ENCODE assay signal across 7 cellular contexts in genomic region chr16:20459227-20459626, GRCh38. TPM values are rescaled to one million over a fixed set of nuclear protein-coding genes. Genes with fewer than 3 reads are reported as not detected.
"Had no signal": no experiment of that assay in that cellular context is flagged by ENCODE, and none has a peak within 500 bp of the region (broad histone marks: within the 10 kb centered on the region; RNA-seq: fewer than 3 reads in every experiment).

No MANE protein-coding gene starts in this region.

RNA-seq across cellular contexts. Expression of gene ACSM2A, which starts 7.9 kb away (rescaled TPM):
- total RNA-seq: GM23248, GM23338, H1, H4, H7, H9, HFFc6 had no signal
- polyA plus RNA-seq: GM23248, GM23338, H1 had no signal

RNA-seq across cellular contexts. Expression of gene ACSM5, which starts 49.9 kb away (rescaled TPM):
- total RNA-seq: GM23248, GM23338, H1, H7, H9, HFFc6 had no signal
- polyA plus RNA-seq: GM23248, GM23338, H1 had no signal

RNA-seq across cellular contexts. Expression of gene PDILT, which starts 54.7 kb away (rescaled TPM):
- total RNA-seq: GM23248, GM23338, H1, H4, H7, H9, HFFc6 had no signal
- polyA plus RNA-seq: GM23248, GM23338, H1 had no signal
